ENCODE assay signal across 9 cellular contexts in genomic region chr3:53252105-53252946, GRCh38. TPM values are rescaled to one million over a fixed set of nuclear protein-coding genes. Genes with fewer than 3 reads are reported as not detected.
A peak's percentile ranks its signal among the peaks of the same experiment; 100 is the strongest.
DNase-seq lines count a peak whose midpoint lies in the region; ATAC-seq and TF ChIP-seq lines count a peak whose summit lies in the region.
"Had no signal": no experiment of that assay in that cellular context is flagged by ENCODE, and none has a peak within 500 bp of the region (broad histone marks: within the 10 kb centered on the region; RNA-seq: fewer than 3 reads in every experiment).

No MANE protein-coding gene starts in this region.

- H4K8ac ChIP-seq in H9 (replicated peaks; ENCODE audit: insufficient read length, low read depth, low read length): no peak overlapping the region

- H2BK5ac ChIP-seq in H9 (ENCODE audit: insufficient read length, low read length): no peak overlapping the region

- peaks cover 50 to 64% of the 10 kb centered on the region in 2 experiments for H3K4me1 Mint-ChIP-seq in H9

- peaks cover 2% of the 10 kb centered on the region for H4K20me1 ChIP-seq in H9 (ENCODE audit: control insufficient read depth, insufficient read depth, insufficient read length)

- no peak for DNase-seq in H9
- DNase-seq in Panc1 (ENCODE audit: low read depth, low spot score): no peak
- peak; percentile 23 to 47 for DNase-seq in erythroblast (lab: John Stamatoyannopoulos, UW)
- DNase-seq in sigmoid colon: no peak
- no peak for DNase-seq in NCI-H1417 treated with DMSO at 0.1 percent for 48 hours (lab: John Stamatoyannopoulos, UW)
- DNase-seq in T1000 (lab: John Stamatoyannopoulos, UW): no peak
- no peak for DNase-seq in NCI-H2107 (lab: John Stamatoyannopoulos, UW)
- DNase-seq: central memory CD4-positive, alpha-beta T cell; NCI-H446 treated with DMSO at 0.1 percent for 48 hours had no signal

- no peak for ATAC-seq in Panc1

- in situ Hi-C loops in Panc1 (cut with HindIII; ENCODE audit: low pct_unique_long_range_greater_than_20kb, low sequenced_read_pairs): no loop called here

- H3K9me3 ChIP-seq in H9 (ENCODE audit: control insufficient read depth, low read depth, low read length) (no peaks in the 10 kb centered on the region), Panc1 (ENCODE audit: control insufficient read depth, insufficient read depth, low read depth, low read length) (no peaks in the 10 kb centered on the region), sigmoid colon (no peaks in the 10 kb centered on the region)

- CTCF ChIA-PET in Panc1 (lab: Charles Lee): no interaction called here

- peaks cover 14% of the 10 kb centered on the region for H3K23me2 ChIP-seq in H9 (ENCODE audit: insufficient read length, low read depth, low read length, poor library complexity, severe bottlenecking)

- H3K9ac ChIP-seq in H9 (ENCODE audit: extremely low read depth, insufficient read length, low read length): no peak overlapping the region

- TF ChIP-seq POLR2A in erythroblast (IDR thresholded peaks at IDR 0.05; ENCODE audit: low read length) (no peak), sigmoid colon (IDR thresholded peaks at IDR 0.05) (no peak)

- H3K79me1 ChIP-seq in H9 (ENCODE audit: insufficient read depth, low read depth, low read length, poor library complexity, severe bottlenecking): peaks cover 2% of the 10 kb centered on the region

- no peak overlapping the region for H3K4ac ChIP-seq in H9 (ENCODE audit: low read depth, low read length)

- H3K18ac ChIP-seq in H9 (ENCODE audit: insufficient read length, low read depth, low read length): no peak overlapping the region

- H3K14ac ChIP-seq in H9 (ENCODE audit: insufficient read depth, low read length): no peak overlapping the region

- no peak overlapping the region for H4K91ac ChIP-seq in H9 (ENCODE audit: insufficient read length, low read depth, low read length)

- WGBS in H9 (ENCODE audit: extremely low coverage, insufficient read length, low lambda C conversion rate): no CpG with 5 or more reads among the region's 10 CpGs
- 30 to 66% methylated on average over 10 of the region's 10 CpGs for WGBS in sigmoid colon, 2 donors

- no peak overlapping the region for H2BK120ac ChIP-seq in H9 (ENCODE audit: low read depth, low read length, poor library complexity, severe bottlenecking)

- no peak overlapping the region for H2BK20ac ChIP-seq in H9 (ENCODE audit: low read depth, low read length, poor library complexity, severe bottlenecking)

- H3K4me3 Mint-ChIP-seq in H9: peak overlapping the region; percentile 92 to 96

- H2BK15ac ChIP-seq in H9 (ENCODE audit: low read depth, low read length): no peak overlapping the region

- no peak overlapping the region for H3T11ph ChIP-seq in H9 (ENCODE audit: low read length)

- POLR2A ChIA-PET in Panc1 (lab: Charles Lee): interaction anchor here (0.7 kb wide), 2 partner anchors 8 to 120 kb away, joined by 3 to 4 read pairs; no protein-coding TSS in a partner anchor

- intact Hi-C loops in Panc1 (cut with micrococcal nuclease; ENCODE audit: unreplicated experiment): no loop called here
- intact Hi-C loops in sigmoid colon (cut with DNase I): no loop called here

- H3K27ac Mint-ChIP-seq in H9: peak overlapping the region; percentile 95 to 98 (median 97)

- no peak overlapping the region for H3K23ac ChIP-seq in H9 (ENCODE audit: insufficient read length, low read depth, low read length)

- H3K4me3 ChIP-seq in Panc1 (ENCODE audit: low read depth in 2 of 2, low read length in 2 of 2) (peak overlapping the region; percentile 84 to 89; a peak in 3 of 4 replicates), sigmoid colon (peak overlapping the region in 2 of 4 donors; percentile 86 to 94)

- TF ChIP-seq CTCF in H9 (conservative IDR thresholded peaks at IDR 0.05): no peak
- TF ChIP-seq CTCF in Panc1 (IDR thresholded peaks at IDR 0.05): no peak
- no peak for TF ChIP-seq CTCF in sigmoid colon (IDR thresholded peaks at IDR 0.05)

- peak overlapping the region; percentile 92 for H3K4me2 ChIP-seq in H9 (ENCODE audit: insufficient read depth, insufficient read length, low read length)

- H3K36me3 Mint-ChIP-seq in H9 (ENCODE audit: insufficient read depth in 1 of 3, low read depth in 3 of 3): peaks cover 26 to 29% (median 29%) of the 10 kb centered on the region in 3 experiments

- H3K9me3 Mint-ChIP-seq in H9: no peaks in the 10 kb centered on the region

- H3K4me1 ChIP-seq in H9 (ENCODE audit: insufficient read depth, low read length): peaks cover 22% of the 10 kb centered on the region; the same call in 1 of the 2 replicates
- H3K4me1 ChIP-seq in Panc1 (ENCODE audit: control insufficient read depth, insufficient read depth, low read length): peaks cover 32% of the 10 kb centered on the region
- H3K4me1 ChIP-seq in sigmoid colon: peaks cover 0 to 78% (median 64%) of the 10 kb centered on the region in 4 donors

- H2AFZ ChIP-seq in H9 (ENCODE audit: low read length): no peak overlapping the region

- H3K79me2 ChIP-seq in H9 (ENCODE audit: insufficient read depth, low read length): peaks cover 78% of the 10 kb centered on the region

- peaks cover 3% of the 10 kb centered on the region; the same call in 1 of the 2 replicates for H3K36me3 ChIP-seq in Panc1 (ENCODE audit: control insufficient read depth, insufficient read depth, low read length)
- H3K36me3 ChIP-seq in sigmoid colon: no peaks in the 10 kb centered on the region

- no peak overlapping the region for H2AK5ac ChIP-seq in H9 (ENCODE audit: insufficient read length, low read length)

- no peak for TF ChIP-seq EP300 in sigmoid colon (IDR thresholded peaks at IDR 0.05)

- H3K27ac ChIP-seq in H9 (ENCODE audit: insufficient read length, low read depth, low read length): peak overlapping the region; percentile 77
- H3K27ac ChIP-seq in Panc1 (ENCODE audit: low read length): peak overlapping the region; percentile 29; the same call in 1 of the 2 replicates
- H3K27ac ChIP-seq in sigmoid colon: peak overlapping the region; percentile 8 to 88 (median 31)

- H3K27me3 ChIP-seq in H9 (ENCODE audit: insufficient read depth, low read length) (no peaks in the 10 kb centered on the region), Panc1 (ENCODE audit: control insufficient read depth, insufficient read depth, low read length) (no peaks in the 10 kb centered on the region), sigmoid colon (no peaks in the 10 kb centered on the region)

- peaks cover 2% of the 10 kb centered on the region for H3K27me3 Mint-ChIP-seq in H9 (ENCODE audit: low read depth)

- H2BK12ac ChIP-seq in H9 (ENCODE audit: insufficient read length, low read depth, low read length): no peak overlapping the region

- TSS peak; percentile 72 for BruUV-seq in Panc1 (replicated peaks; lab: Mats Ljungman, UMichigan)

- H3K56ac ChIP-seq in H9 (ENCODE audit: insufficient read length, low read depth, low read length): no peak overlapping the region

- H4K5ac ChIP-seq in H9 (ENCODE audit: insufficient read length, low read depth, low read length): no peak overlapping the region

RNA-seq across cellular contexts. Expression of gene TKT, which starts 3.5 kb away (rescaled TPM):
- 650 and 676 TPM in 2 replicates for total RNA-seq in H9 (2021)
- 338 TPM for total RNA-seq in Panc1 (2021; ENCODE audit: unreplicated experiment)
- 307 TPM for polyA plus RNA-seq in Panc1 (2012; ENCODE audit: insufficient read length)
- 100 to 1,000 TPM; 138 to 253 (median 185) TPM for total RNA-seq in sigmoid colon
- 100 to 1,000 TPM in 2 of 3 donors, 10 to 100 TPM in 1; 88.9 to 305 (median 102) TPM for polyA plus RNA-seq in sigmoid colon

Comparison
In these comparisons a context has a peak if more than half of its experiments do, and no peak if none do; other contexts are left out.
1. DNase-seq: peak in erythroblast (2 of 2); none in H9 (single experiment), Panc1 (single experiment), sigmoid colon (single experiment), NCI-H1417 treated with DMSO at 0.1 percent for 48 hours (single experiment), T1000 (single experiment) and NCI-H2107 (single experiment).
2. Peak in every context shown above with its lines, with median percentiles within 50 percentile points of each other: H3K27ac ChIP-seq.